In genomic region chr16:35325936-35326335, GRCh38 we compare ENCODE assay signal across 19 cellular contexts.
A peak's percentile ranks its signal among the peaks of the same experiment; 100 is the strongest.
DNase-seq lines count a peak whose midpoint lies in the region; ATAC-seq, FAIRE-seq and TF ChIP-seq lines count a peak whose summit lies in the region.
"Had no signal": no experiment of that assay in that cellular context is flagged by ENCODE, and none has a peak within 500 bp of the region (broad histone marks: within the 10 kb centered on the region; RNA-seq: fewer than 3 reads in every experiment).

No MANE protein-coding gene starts in this region.

- DNase-seq in HepG2 (ENCODE audit: low spot score) (no peak), right lobe of liver (no peak), K562 (ENCODE audit: extremely low read depth in 1 of 4, low spot score in 3 of 4) (no peak)
- DNase-seq: 8988T; AML-193; Caco-2; Calu3; CD4-positive, alpha-beta T cell; CD8-positive, alpha-beta T cell; DMS79 treated with DMSO at 0.1 percent for 48 hours; GF-D8 had no signal

- CTCF ChIA-PET in HepG2 (lab: Yijun Ruan, JAX; ENCODE audit: low intra/inter-chr PET ratio, low total read pairs) (no interaction called here), K562 (lab: Yijun Ruan, JAX; ENCODE audit: low intra/inter-chr PET ratio) (no interaction called here)

- ATAC-seq in HepG2 = no peak
- ATAC-seq in right lobe of liver = no peak
- no peak for ATAC-seq in K562
- ATAC-seq in HG02610 (IDR thresholded peaks at IDR 0.05; ENCODE audit: unreplicated experiment) = no peak
- ATAC-seq in GM18868 (IDR thresholded peaks at IDR 0.05; ENCODE audit: unreplicated experiment) = no peak
- ATAC-seq: CD8-positive, alpha-beta T cell had no signal

- no peak overlapping the region for H3K9ac ChIP-seq in HepG2 (ENCODE audit: insufficient read depth, low read depth, low read length)
- H3K9ac ChIP-seq in K562 (ENCODE audit: insufficient read depth in 1 of 2, low read depth in 2 of 2, low read length in 2 of 2) = no peak overlapping the region
- H3K9ac ChIP-seq: BLaER1 treated with 17β-estradiol and CSF1 and Interleukin-3, amounts not matched to agents 10 nM and 100 nM had no signal

- H3K36me3 ChIP-seq in HepG2 (replicated peaks in 1 of 2; ENCODE audit: control insufficient read depth in 1 of 2, insufficient read depth in 2 of 2, low read length in 2 of 2) (no peaks in the 10 kb centered on the region), right lobe of liver (no peaks in the 10 kb centered on the region), K562 (ENCODE audit: control insufficient read depth, insufficient read depth, low read length) (no peaks in the 10 kb centered on the region)
- H3K36me3 ChIP-seq: BLaER1 treated with 17β-estradiol and CSF1 and Interleukin-3, amounts not matched to agents 10 nM and 100 nM had no signal

- H3K27ac ChIP-seq in HepG2 (ENCODE audit: extremely low read length, insufficient read depth, low read length) (no peak overlapping the region), right lobe of liver (no peak overlapping the region), K562 (ENCODE audit: extremely low read depth, low read depth, low read length) (no peak overlapping the region)
- H3K27ac ChIP-seq: BLaER1 treated with 17β-estradiol and CSF1 and Interleukin-3, amounts not matched to agents 10 nM and 100 nM; C4-2B had no signal

- WGBS in HepG2 (ENCODE audit: low lambda C conversion rate) = 2% methylated on average over 3 of the region's 3 CpGs
- WGBS in right lobe of liver (ENCODE audit: insufficient coverage, low coverage, low lambda C conversion rate, missing lambda C conversion rate) = 44% methylated on average over 3 of the region's 3 CpGs
- WGBS in K562 (ENCODE audit: insufficient coverage, low coverage, missing lambda C conversion rate) = 2% methylated on average over 3 of the region's 3 CpGs

- H3K9me3 ChIP-seq in HepG2 (ENCODE audit: low read length) (peaks cover 77% of the 10 kb centered on the region), right lobe of liver (no peaks in the 10 kb centered on the region), K562 (replicated peaks; ENCODE audit: control insufficient read depth, insufficient read depth, low read depth, low read length) (no peaks in the 10 kb centered on the region)
- H3K9me3 ChIP-seq: BLaER1 treated with 17β-estradiol and CSF1 and Interleukin-3, amounts not matched to agents 10 nM and 100 nM; Caco-2 had no signal

- TF ChIP-seq EP300 in HepG2 (IDR thresholded peaks at IDR 0.05; ENCODE audit: low read depth in 2 of 2, low read length in 2 of 2) (no peak), HepG2 (CRISPR knock-in tag; IDR thresholded peaks at IDR 0.05; ENCODE audit: borderline replicate concordance) (no peak), K562 (IDR thresholded peaks at IDR 0.05; ENCODE audit: low read length) (no peak)

- FAIRE-seq in HepG2 (lab: Jason Lieb, UNC) (no peak), K562 (lab: Jason Lieb, UNC) (no peak)
- FAIRE-seq: A204.1, D721Med, G401.6, GM12891 had no signal

- intact Hi-C loops in HepG2 (cut with micrococcal nuclease; ENCODE audit: unreplicated experiment) = no loop called here
- intact Hi-C loops in right lobe of liver (cut with DNase I) = no loop called here
- intact Hi-C loops in K562 (cut with micrococcal nuclease) = no loop called here

- no TSS peak for BruUV-seq in HepG2 (replicated peaks; lab: Mats Ljungman, UMichigan)
- BruUV-seq in K562 (replicated peaks; lab: Mats Ljungman, UMichigan) = no TSS peak

- H3K4me2 ChIP-seq in HepG2 (ENCODE audit: low read depth, low read length) = no peak overlapping the region
- H3K4me2 ChIP-seq in K562 (ENCODE audit: insufficient read depth, low read length) = no peak overlapping the region
- H3K4me2 ChIP-seq: BLaER1 treated with 17β-estradiol and CSF1 and Interleukin-3, amounts not matched to agents 10 nM and 100 nM had no signal

- in situ Hi-C loops in HepG2 (cut with HindIII; ENCODE audit: extremely low pct_ligation_motif_present, low pct_unique_long_range_greater_than_20kb) (no loop called here), K562 (cut with MboI) (no loop called here)

- TF ChIP-seq CTCF in HepG2 (CRISPR knock-in tag; IDR thresholded peaks at IDR 0.05) (no peak), right lobe of liver (IDR thresholded peaks at IDR 0.05) (no peak), K562 (IDR thresholded peaks at IDR 0.05 in 2 of 3, conservative IDR thresholded peaks at IDR 0.05 in 1 of 3; ENCODE audit: insufficient read depth in 2 of 3, low read depth in 1 of 3, low read length in 3 of 3) (no peak)

- H3K4me3 ChIP-seq in HepG2 (replicated peaks in 1 of 3; ENCODE audit: insufficient read depth in 1 of 3, low read depth in 2 of 3, low read length in 3 of 3) = no peak overlapping the region
- no peak overlapping the region for H3K4me3 ChIP-seq in right lobe of liver
- H3K4me3 ChIP-seq in K562 = no peak overlapping the region
- H3K4me3 ChIP-seq: BLaER1 treated with 17β-estradiol and CSF1 and Interleukin-3, amounts not matched to agents 10 nM and 100 nM had no signal

- no peaks in the 10 kb centered on the region for H3K79me2 ChIP-seq in HepG2 (ENCODE audit: insufficient read depth, low read length)
- no peaks in the 10 kb centered on the region for H3K79me2 ChIP-seq in K562 (ENCODE audit: control insufficient read depth, insufficient read depth, low read length)

- POLR2A ChIA-PET in HepG2 (lab: Yijun Ruan, JAX) = no interaction called here
- POLR2A ChIA-PET in K562 (lab: Yijun Ruan, JAX) = no interaction called here

- H3K9me1 ChIP-seq in K562 (ENCODE audit: control insufficient read depth, insufficient read depth, low read length) = no peaks in the 10 kb centered on the region

- H3K4me1 ChIP-seq in HepG2 (ENCODE audit: insufficient read depth, low read length) = no peaks in the 10 kb centered on the region
- no peaks in the 10 kb centered on the region for H3K4me1 ChIP-seq in right lobe of liver
- H3K4me1 ChIP-seq in K562 (replicated peaks in 1 of 2; ENCODE audit: control insufficient read depth in 2 of 2, insufficient read depth in 2 of 2, low read length in 2 of 2) = no peaks in the 10 kb centered on the region
- H3K4me1 ChIP-seq: BLaER1 treated with 17β-estradiol and CSF1 and Interleukin-3, amounts not matched to agents 10 nM and 100 nM; Caco-2 had no signal

- no peak overlapping the region for H2AFZ ChIP-seq in HepG2 (ENCODE audit: low read length)
- no peak overlapping the region for H2AFZ ChIP-seq in K562 (ENCODE audit: low read depth, low read length)

- TF ChIP-seq RAD21 in HepG2 (CRISPR knock-in tag; IDR thresholded peaks at IDR 0.05) = no peak
- no peak for TF ChIP-seq RAD21 in K562 (CRISPR knock-in tag; conservative IDR thresholded peaks at IDR 0.05 in 1 of 2, IDR thresholded peaks at IDR 0.05 in 1 of 2)

- no peak for TF ChIP-seq POLR2A in HepG2 (IDR thresholded peaks at IDR 0.05; ENCODE audit: insufficient read depth in 1 of 2, low read depth in 2 of 2, low read length in 2 of 2)
- TF ChIP-seq POLR2A in right lobe of liver (IDR thresholded peaks at IDR 0.05) = no peak
- TF ChIP-seq POLR2A in K562 (conservative IDR thresholded peaks at IDR 0.05) = no peak

- H3K27me3 ChIP-seq in HepG2 (ENCODE audit: control insufficient read depth in 1 of 2, insufficient read depth in 2 of 2, low read length in 2 of 2) (no peaks in the 10 kb centered on the region), right lobe of liver (no peaks in the 10 kb centered on the region), K562 (ENCODE audit: control insufficient read depth in 2 of 2, insufficient read depth in 2 of 2, low read length in 2 of 2) (no peaks in the 10 kb centered on the region)
- H3K27me3 ChIP-seq: BLaER1 treated with 17β-estradiol and CSF1 and Interleukin-3, amounts not matched to agents 10 nM and 100 nM had no signal

- H4K20me1 ChIP-seq in HepG2 (ENCODE audit: insufficient read depth, low read length) (no peaks in the 10 kb centered on the region), K562 (replicated peaks; ENCODE audit: control insufficient read depth, insufficient read depth, low read length) (no peaks in the 10 kb centered on the region)
- H4K20me1 ChIP-seq: BLaER1 treated with 17β-estradiol and CSF1 and Interleukin-3, amounts not matched to agents 10 nM and 100 nM had no signal

TF ChIP-seq in HepG2, 621 proteins besides CTCF, POLR2A, EP300 and RAD21 (continues in another document):
- no peak for TF ChIP-seq RBFOX2 (IDR thresholded peaks at IDR 0.05; ENCODE audit: low read depth, low read length)
- TF ChIP-seq JUND (CRISPR knock-in tag; IDR thresholded peaks at IDR 0.05) = no peak
- no peak for TF ChIP-seq ZNF549 (CRISPR knock-in tag; IDR thresholded peaks at IDR 0.05)
- peak; percentile 41; the same call in 1 of the 2 replicates for TF ChIP-seq MAFF (IDR thresholded peaks at IDR 0.05; ENCODE audit: low read depth, low read length)
- TF ChIP-seq ZNF839 (CRISPR knock-in tag; IDR thresholded peaks at IDR 0.05; ENCODE audit: borderline replicate concordance) = no peak
- TF ChIP-seq PREB (CRISPR knock-in tag; IDR thresholded peaks at IDR 0.05) = no peak

TF ChIP-seq in K562, 482 proteins besides CTCF, POLR2A, EP300 and RAD21:
- TF ChIP-seq C11orf30 (IDR thresholded peaks at IDR 0.05; ENCODE audit: low read depth) = 0 out of 2 replicates have a peak, but pooled peaks have one; percentile 5
- peak; percentile 53; the same call in 1 of the 2 replicates for TF ChIP-seq ZNF316 (IDR thresholded peaks at IDR 0.05)
- TF ChIP-seq AFF4 (CRISPR knock-in tag; IDR thresholded peaks at IDR 0.05) = no peak

Comparison
In these comparisons a context has a peak if more than half of its experiments do, and no peak if none do; other contexts are left out.
1. Of the 241 proteins assayed by ChIP-seq in both HepG2 and K562: peak only in HepG2: MAFF and MAFK; only in K562: none; in both: none; in neither: 239.